Comparison of ENCODE assay signal across 29 cellular contexts in genomic region chr6:78259935-78260334, GRCh38.
DNase-seq lines count a peak whose midpoint lies in the region; ATAC-seq and TF ChIP-seq lines count a peak whose summit lies in the region.
"Had no signal": no experiment of that assay in that cellular context is flagged by ENCODE, and none has a peak within 500 bp of the region (broad histone marks: within the 10 kb centered on the region; RNA-seq: fewer than 3 reads in every experiment).

No MANE protein-coding gene starts in this region.

- no peak overlapping the region for H3K4me3 ChIP-seq in HEK293 (ENCODE audit: low read depth, low read length)
- H3K4me3 ChIP-seq: A549; BLaER1; BLaER1 treated with 17β-estradiol and CSF1 and Interleukin-3, amounts not matched to agents 10 nM and 100 nM had no signal

- no peaks in the 10 kb centered on the region for H3K4me1 ChIP-seq in HEK293 (ENCODE audit: control insufficient read depth, insufficient read depth, low read length)
- H3K4me1 ChIP-seq: A549; BE2C; BLaER1; BLaER1 treated with 17β-estradiol and CSF1 and Interleukin-3, amounts not matched to agents 10 nM and 100 nM; Caco-2 had no signal

- H3K27ac ChIP-seq in HEK293 (ENCODE audit: extremely low read depth, low read depth, low read length): no peak overlapping the region
- H3K27ac ChIP-seq: 22Rv1; A549; BLaER1; BLaER1 treated with 17β-estradiol and CSF1 and Interleukin-3, amounts not matched to agents 10 nM and 100 nM; C4-2B had no signal

- H3K9me3 ChIP-seq in HEK293 (ENCODE audit: control insufficient read depth, insufficient read depth, low read depth, low read length): no peaks in the 10 kb centered on the region
- H3K9me3 ChIP-seq: A549; BE2C; BLaER1; BLaER1 treated with 17β-estradiol and CSF1 and Interleukin-3, amounts not matched to agents 10 nM and 100 nM; Caco-2 had no signal

- CTCF ChIA-PET in HEK293 (lab: Yijun Ruan, JAX): no interaction called here

- no peaks in the 10 kb centered on the region for H3K36me3 ChIP-seq in HEK293 (ENCODE audit: control insufficient read depth in 2 of 2, insufficient read depth in 1 of 2, low read length in 2 of 2)
- H3K36me3 ChIP-seq: BE2C; BLaER1; BLaER1 treated with 17β-estradiol and CSF1 and Interleukin-3, amounts not matched to agents 10 nM and 100 nM had no signal

- POLR2A ChIA-PET in HEK293 (lab: Yijun Ruan, JAX): no interaction called here

- TF ChIP-seq CTCF in HEK293 (tag by site-specific recombination; IDR thresholded peaks at IDR 0.05): no peak

- DNase-seq in myocyte (ENCODE audit: low read depth): peak; percentile 57
- DNase-seq: 8988T; ACHN; AML-193; BE2C; C1 segment of cervical spinal cord; Caco-2; Calu3; CD4-positive, alpha-beta memory T cell; CD4-positive, alpha-beta T cell; CD4-positive, CD25-positive, alpha-beta regulatory T cell; CD8-positive, alpha-beta memory T cell; CD8-positive, alpha-beta T cell; COR-L47; DMS 273 treated with DMSO at 0.1 percent for 48 hours; DMS153; DMS53; DMS79; DMS79 treated with DMSO at 0.1 percent for 48 hours; DND-41; EL had no signal

- no peak for ATAC-seq in HG02678 (IDR thresholded peaks at IDR 0.05; ENCODE audit: unreplicated experiment)
- ATAC-seq in HG02870 (IDR thresholded peaks at IDR 0.05; ENCODE audit: unreplicated experiment): no peak
- ATAC-seq: A549; CD8-positive, alpha-beta T cell had no signal

TF ChIP-seq in HEK293, 187 proteins besides CTCF, POLR2A, EP300 and RAD21:
- peak; percentile 74 for TF ChIP-seq SCRT2 (tag by site-specific recombination; IDR thresholded peaks at IDR 0.05)
- TF ChIP-seq SCRT1 (tag by site-specific recombination; IDR thresholded peaks at IDR 0.05; ENCODE audit: borderline replicate concordance): peak; percentile 51
- TF ChIP-seq ZNF580 (tag by site-specific recombination; IDR thresholded peaks at IDR 0.05): no peak
